In genomic region chr7:74396993-74397392, GRCh38 we compare ENCODE assay signal across 26 cellular contexts. TPM values are rescaled to one million over a fixed set of nuclear protein-coding genes. Genes with fewer than 3 reads are reported as not detected.
DNase-seq lines count a peak whose midpoint lies in the region; FAIRE-seq and TF ChIP-seq lines count a peak whose summit lies in the region.
"Had no signal": no experiment of that assay in that cellular context is flagged by ENCODE, and none has a peak within 500 bp of the region (broad histone marks: within the 10 kb centered on the region; RNA-seq: fewer than 3 reads in every experiment).

No MANE protein-coding gene starts in this region.

- DNase-seq in RWPE1 (ENCODE audit: low spot score) (no peak), chondrocyte (ENCODE audit: low spot score) (peak; percentile 75), kidney (peak; percentile 66), transverse colon (peak; percentile 1), ecto neural progenitor cell (ENCODE audit: low spot score) (no peak), GM19239 (ENCODE audit: insufficient read length, low spot score) (no peak)
- DNase-seq in stimulated activated CD4-positive, alpha-beta T cell treated with anti-CD3 and anti-CD28 coated beads, Interleukin-2, amount 100 ng/mL, for 48 hours: no peak
- DNase-seq: ACHN; BE2C; C1 segment of cervical spinal cord; CD4-positive, CD25-positive, alpha-beta regulatory T cell; CD8-positive, alpha-beta memory T cell; COR-L47; DMS 273 treated with DMSO at 0.1 percent for 48 hours; DMS53; DND-41; EL; GOT3; H7; HFFc6; IMR-90 had no signal

- CTCF ChIA-PET in RWPE1 (lab: Yijun Ruan, JAX): no interaction called here

- POLR2A ChIA-PET in RWPE1 (lab: Yijun Ruan, JAX; ENCODE audit: low non-redundant PET): no interaction called here

- no peak for TF ChIP-seq CTCF in RWPE1 (conservative IDR thresholded peaks at IDR 0.05; ENCODE audit: low read depth)
- no peak for TF ChIP-seq CTCF in chondrocyte (IDR thresholded peaks at IDR 0.05)
- no peak for TF ChIP-seq CTCF in kidney (IDR thresholded peaks at IDR 0.05; ENCODE audit: borderline replicate concordance, extremely low read depth, insufficient read depth)
- TF ChIP-seq CTCF in transverse colon (IDR thresholded peaks at IDR 0.05): no peak

- in situ Hi-C loops in transverse colon (cut with MboI; ENCODE audit: low pct_ligation_motif_present in 1 of 4, low pct_unique_long_range_greater_than_20kb in 1 of 4, low sequenced_read_pairs in 3 of 4): loop anchor here in 1 of 4 donors (25.0 kb wide), 1 partner anchor 335 kb away; no protein-coding TSS in a partner anchor

- no peak overlapping the region for H3K4me3 Mint-ChIP-seq in chondrocyte (ENCODE audit: unreplicated experiment)
- H3K4me3 Mint-ChIP-seq: CD4-positive, CD25-positive, alpha-beta regulatory T cell; CD8-positive, alpha-beta memory T cell; HFFc6 had no signal

- peaks cover 7% of the 10 kb centered on the region for H3K4me1 Mint-ChIP-seq in chondrocyte (ENCODE audit: low read depth)
- H3K4me1 Mint-ChIP-seq: CD4-positive, CD25-positive, alpha-beta regulatory T cell had no signal

- no peaks in the 10 kb centered on the region for H3K27me3 ChIP-seq in transverse colon
- H3K27me3 ChIP-seq: BE2C had no signal

- FAIRE-seq in kidney (lab: Jason Lieb, UNC) (no peak), GM19239 (lab: Jason Lieb, UNC) (no peak)
- FAIRE-seq: A204.1, G401.6, GM12892, GM18507 had no signal

- peaks cover 0 to 2% of the 10 kb centered on the region in 2 donors for H3K36me3 ChIP-seq in kidney (ENCODE audit: control insufficient read depth in 1 of 2, insufficient read depth in 2 of 2, low read length in 2 of 2)
- peaks cover 0 to 29% (median 11%) of the 10 kb centered on the region in 4 donors for H3K36me3 ChIP-seq in transverse colon
- H3K36me3 ChIP-seq: BE2C had no signal

- no peaks in the 10 kb centered on the region for H3K9me3 Mint-ChIP-seq in chondrocyte (ENCODE audit: low read depth)
- H3K9me3 Mint-ChIP-seq: CD4-positive, CD25-positive, alpha-beta regulatory T cell; CD8-positive, alpha-beta memory T cell; HFFc6 had no signal

- WGBS in transverse colon (ENCODE audit: low coverage in 1 of 2), 2 donors: 92% methylated on average over 7 of the region's 11 CpGs; no CpG with 5 or more reads in 1 of the 2 donors

- H3K36me3 Mint-ChIP-seq in chondrocyte (ENCODE audit: low read depth): peaks cover 8% of the 10 kb centered on the region

- no peaks in the 10 kb centered on the region for H3K4me1 ChIP-seq in kidney (ENCODE audit: control insufficient read depth in 1 of 2, insufficient read depth in 1 of 2, low read depth in 1 of 2, low read length in 2 of 2)
- H3K4me1 ChIP-seq in transverse colon: peaks cover 0 to 9% (median 2%) of the 10 kb centered on the region in 4 donors
- H3K4me1 ChIP-seq: BE2C had no signal

- H3K9me3 ChIP-seq in kidney (ENCODE audit: control insufficient read depth in 1 of 2, low read length in 2 of 2): no peaks in the 10 kb centered on the region
- no peaks in the 10 kb centered on the region for H3K9me3 ChIP-seq in transverse colon
- H3K9me3 ChIP-seq: BE2C had no signal

- H3K27me3 Mint-ChIP-seq in chondrocyte (ENCODE audit: low read depth): no peaks in the 10 kb centered on the region
- H3K27me3 Mint-ChIP-seq: CD8-positive, alpha-beta memory T cell had no signal

- H3K27ac Mint-ChIP-seq in chondrocyte (ENCODE audit: unreplicated experiment): no peak overlapping the region
- H3K27ac Mint-ChIP-seq: CD4-positive, CD25-positive, alpha-beta regulatory T cell; CD8-positive, alpha-beta memory T cell; HFFc6 had no signal

- no peak overlapping the region for H3K9ac ChIP-seq in kidney (ENCODE audit: low read length in 2 of 2)

- TF ChIP-seq EP300 in transverse colon (IDR thresholded peaks at IDR 0.05; ENCODE audit: low read depth): no peak

- no peak for TF ChIP-seq POLR2A in transverse colon (IDR thresholded peaks at IDR 0.05)

- intact Hi-C loops in kidney (cut with DNase I) (no loop called here), transverse colon (cut with DNase I; ENCODE audit: low total_unique reads) (loop anchor here (10.0 kb wide), 1 partner anchor 102 kb away; no protein-coding TSS in a partner anchor)

- peak overlapping the region; percentile 18 for H3K27ac ChIP-seq in RWPE1
- no peak overlapping the region for H3K27ac ChIP-seq in kidney (ENCODE audit: low read depth in 2 of 2, low read length in 2 of 2)
- no peak overlapping the region for H3K27ac ChIP-seq in transverse colon
- H3K27ac ChIP-seq: HL-60 had no signal

- no peak overlapping the region for H3K4me3 ChIP-seq in kidney (ENCODE audit: low read length in 2 of 2)
- no peak overlapping the region for H3K4me3 ChIP-seq in transverse colon

RNA-seq across cellular contexts. Expression of gene GTF2IRD1, which starts 56.7 kb away (rescaled TPM):
- total RNA-seq in chondrocyte (32.4 to 48.5 TPM (median 46.5 TPM) in 3 replicates), kidney (35.8 TPM), transverse colon (10 to 100 TPM in 3 of 4 donors, 1 to 10 TPM in 1; 4.6 to 22.4 (median 14.7) TPM)
- polyA plus RNA-seq in kidney (ENCODE audit: insufficient read depth, low read depth, low replicate concordance): 28.2 TPM
- polyA plus RNA-seq: CD8-positive, alpha-beta memory T cell had no signal

Comparison
In these comparisons a context has a peak if more than half of its experiments do, and no peak if none do; other contexts are left out.
1. DNase-seq: peak in chondrocyte (single experiment), kidney (single experiment) and transverse colon (single experiment); none in RWPE1 (single experiment), ecto neural progenitor cell (single experiment), stimulated activated CD4-positive, alpha-beta T cell treated with anti-CD3 and anti-CD28 coated beads, Interleukin-2, amount 100 ng/mL, for 48 hours (0 of 2) and GM19239 (single experiment).